8 cellular contexts compared by ENCODE assay signal in the genomic region with DNA sequence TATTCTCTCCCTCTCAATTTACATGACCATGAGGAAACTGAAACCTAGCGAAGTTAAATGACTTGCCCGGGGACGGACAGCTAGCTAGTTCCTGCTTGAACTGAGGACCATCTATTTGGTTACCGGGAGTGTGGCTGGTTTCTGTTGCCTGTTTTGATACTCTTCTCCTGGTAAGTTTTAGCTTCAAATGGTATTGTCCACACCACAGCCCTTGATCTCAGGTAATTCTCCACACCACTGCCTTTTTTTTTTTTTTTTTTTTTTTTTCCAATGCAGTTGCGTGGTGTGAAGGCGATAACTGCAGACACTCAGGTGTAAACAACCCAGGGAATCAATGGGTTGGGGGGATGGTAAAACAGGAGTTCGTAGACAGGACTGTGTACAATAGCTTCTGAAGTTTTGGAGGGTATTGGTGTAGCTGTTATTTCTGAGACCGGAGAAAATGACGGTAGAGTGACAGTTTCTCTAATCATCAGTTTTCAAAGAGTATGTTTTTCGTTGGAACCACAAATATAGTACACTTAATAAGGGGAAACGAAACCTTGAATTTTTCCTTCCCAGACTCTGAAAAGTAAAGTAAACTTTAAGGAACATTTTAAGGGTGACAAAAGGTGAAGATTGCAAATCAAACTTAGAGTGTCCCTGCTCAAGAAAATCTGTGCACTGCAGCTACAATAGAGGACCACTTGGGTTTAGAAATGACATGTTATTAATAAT.
DNase-seq lines count a peak whose midpoint lies in the region; ATAC-seq lines count a peak whose summit lies in the region.

No MANE protein-coding gene starts in this region.

- no peak for DNase-seq in stimulated activated naive CD8-positive, alpha-beta T cell treated with anti-CD3 and anti-CD28 coated beads, Interleukin-15, Interleukin-2, amounts not matched to agents 100 U/mL and 50 U/mL, for 24 hours
- DNase-seq in activated CD4-positive, alpha-beta memory T cell treated with anti-CD3 and anti-CD28 coated beads, Interleukin-2, amount 10 ng/mL, durations not matched to agents 7 days and 5 days: no peak
- peak; percentile 31 for DNase-seq in mucosa of gallbladder (ENCODE audit: low spot score)
- DNase-seq in T1000 (lab: John Stamatoyannopoulos, UW): no peak
- DNase-seq in NCI-H128 (lab: John Stamatoyannopoulos, UW; ENCODE audit: unreplicated experiment): no peak
- no peak for DNase-seq in H4 (ENCODE audit: low spot score)

- peak overlapping the region; percentile 26 for H3K27ac Mint-ChIP-seq in stimulated activated naive CD8-positive, alpha-beta T cell treated with anti-CD3 and anti-CD28 coated beads, Interleukin-15, Interleukin-2, amounts not matched to agents 100 ng/mL and 50 ng/mL, for 24 hours
- H3K27ac Mint-ChIP-seq in activated CD4-positive, alpha-beta memory T cell treated with anti-CD3 and anti-CD28 coated beads, Interleukin-2, amount 10 ng/mL, durations not matched to agents 7 days and 5 days: peak overlapping the region; percentile 47

- ATAC-seq in stimulated activated naive CD8-positive, alpha-beta T cell treated with anti-CD3 and anti-CD28 coated beads, Interleukin-15, Interleukin-2, amounts not matched to agents 100 U/mL and 50 U/mL, for 24 hours: no peak
- ATAC-seq in HG03108 (IDR thresholded peaks at IDR 0.05; ENCODE audit: unreplicated experiment): peak; percentile 51

- H3K9me3 Mint-ChIP-seq in stimulated activated naive CD8-positive, alpha-beta T cell treated with anti-CD3 and anti-CD28 coated beads, Interleukin-15, Interleukin-2, amounts not matched to agents 100 ng/mL and 50 ng/mL, for 24 hours: peaks cover 3% of the 10 kb centered on the region
- peaks cover 5% of the 10 kb centered on the region for H3K9me3 Mint-ChIP-seq in activated CD4-positive, alpha-beta memory T cell treated with anti-CD3 and anti-CD28 coated beads, Interleukin-2, amount 10 ng/mL, durations not matched to agents 7 days and 5 days

- peaks cover 34% of the 10 kb centered on the region for H3K4me1 Mint-ChIP-seq in stimulated activated naive CD8-positive, alpha-beta T cell treated with anti-CD3 and anti-CD28 coated beads, Interleukin-15, Interleukin-2, amounts not matched to agents 100 ng/mL and 50 ng/mL, for 24 hours (ENCODE audit: low read depth)
- H3K4me1 Mint-ChIP-seq in activated CD4-positive, alpha-beta memory T cell treated with anti-CD3 and anti-CD28 coated beads, Interleukin-2, amount 10 ng/mL, durations not matched to agents 7 days and 5 days: peaks cover 24% of the 10 kb centered on the region

- H3K27me3 Mint-ChIP-seq in stimulated activated naive CD8-positive, alpha-beta T cell treated with anti-CD3 and anti-CD28 coated beads, Interleukin-15, Interleukin-2, amounts not matched to agents 100 ng/mL and 50 ng/mL, for 24 hours: no peaks in the 10 kb centered on the region
- H3K27me3 Mint-ChIP-seq in activated CD4-positive, alpha-beta memory T cell treated with anti-CD3 and anti-CD28 coated beads, Interleukin-2, amount 10 ng/mL, durations not matched to agents 7 days and 5 days: no peaks in the 10 kb centered on the region

- POLR2A ChIA-PET in activated CD4-positive, alpha-beta memory T cell treated with anti-CD3 and anti-CD28 coated beads, Interleukin-2, amount 10 ng/mL, durations not matched to agents 7 days and 5 days (lab: Charles Lee): interaction anchor here (1.0 to 1.4 kb wide), 3 partner anchors 12 to 94 kb away, joined by 3 to 4 read pairs (median 3); no protein-coding TSS in a partner anchor

- H3K36me3 Mint-ChIP-seq in stimulated activated naive CD8-positive, alpha-beta T cell treated with anti-CD3 and anti-CD28 coated beads, Interleukin-15, Interleukin-2, amounts not matched to agents 100 ng/mL and 50 ng/mL, for 24 hours (ENCODE audit: low read depth): peaks cover under 1% of the 10 kb centered on the region
- H3K36me3 Mint-ChIP-seq in activated CD4-positive, alpha-beta memory T cell treated with anti-CD3 and anti-CD28 coated beads, Interleukin-2, amount 10 ng/mL, durations not matched to agents 7 days and 5 days (ENCODE audit: low read depth): peaks cover 3% of the 10 kb centered on the region

- H3K4me3 Mint-ChIP-seq in stimulated activated naive CD8-positive, alpha-beta T cell treated with anti-CD3 and anti-CD28 coated beads, Interleukin-15, Interleukin-2, amounts not matched to agents 100 ng/mL and 50 ng/mL, for 24 hours: peak overlapping the region; percentile 66
- H3K4me3 Mint-ChIP-seq in activated CD4-positive, alpha-beta memory T cell treated with anti-CD3 and anti-CD28 coated beads, Interleukin-2, amount 10 ng/mL, durations not matched to agents 7 days and 5 days: peak overlapping the region; percentile 68

- CTCF ChIA-PET in activated CD4-positive, alpha-beta memory T cell treated with anti-CD3 and anti-CD28 coated beads, Interleukin-2, amount 10 ng/mL, durations not matched to agents 7 days and 5 days (lab: Charles Lee): interaction anchor here (1.7 kb wide), 1 partner anchor 109 kb away, joined by 7 read pairs; no protein-coding TSS in a partner anchor
